Comparison of ENCODE assay signal across 17 cellular contexts in genomic region chr6:90650041-90650948, GRCh38.
"Had no signal": no experiment of that assay in that cellular context is flagged by ENCODE, and none has a peak within 500 bp of the region (broad histone marks: within the 10 kb centered on the region; RNA-seq: fewer than 3 reads in every experiment).

No MANE protein-coding gene starts in this region.

- ATAC-seq: activated T-helper 17 cell treated with anti-CD3 and anti-CD28 coated beads, Interleukin-2, amount 50 U/mL, for 72 hours; natural killer cell had no signal

- H3K4me1 Mint-ChIP-seq: activated T-helper 17 cell treated with anti-CD3 and anti-CD28 coated beads, Interleukin-2, amount 50 U/mL, for 72 hours; natural killer cell had no signal

- H3K27ac Mint-ChIP-seq: activated T-helper 17 cell treated with anti-CD3 and anti-CD28 coated beads, Interleukin-2, amount 50 U/mL, for 72 hours; natural killer cell; progenitor cell of endocrine pancreas had no signal

- DNase-seq: activated CD4-positive, CD25-positive, alpha-beta regulatory T cell treated with anti-CD3 and anti-CD28 coated beads, Interleukin-2, amount 50 U/mL, for 72 hours; activated naive CD4-positive, alpha-beta T cell treated with Interleukin-2 at 50 U/mL for 16 hours; activated T-cell treated with anti-CD3 and anti-CD28 coated beads for 4 hours; anterior cingulate cortex; brain microvascular endothelial cell; cortex of kidney; effector CD8-positive, alpha-beta T cell; foreskin melanocyte; mesendoderm; natural killer cell; stimulated activated CD4-positive, alpha-beta T cell treated with anti-CD3 and anti-CD28 coated beads, Interleukin-15, amount 100 ng/mL, for 24 hours; stimulated activated CD4-positive, alpha-beta T cell treated with anti-CD3 and anti-CD28 coated beads, Interleukin-4, amount 100 ng/mL, for 24 hours; stimulated activated naive CD4-positive, alpha-beta T cell treated with Interleukin-2 at 50 U/mL for 16 hours; substantia nigra; trophoblast cell had no signal

- H3K36me3 Mint-ChIP-seq: natural killer cell had no signal

- H3K4me3 Mint-ChIP-seq: activated T-helper 17 cell treated with anti-CD3 and anti-CD28 coated beads, Interleukin-2, amount 50 U/mL, for 72 hours; natural killer cell had no signal

- H3K9me3 Mint-ChIP-seq: activated T-helper 17 cell treated with anti-CD3 and anti-CD28 coated beads, Interleukin-2, amount 50 U/mL, for 72 hours; natural killer cell had no signal
